Comparison of ENCODE assay signal across 26 cellular contexts in the genomic region with DNA sequence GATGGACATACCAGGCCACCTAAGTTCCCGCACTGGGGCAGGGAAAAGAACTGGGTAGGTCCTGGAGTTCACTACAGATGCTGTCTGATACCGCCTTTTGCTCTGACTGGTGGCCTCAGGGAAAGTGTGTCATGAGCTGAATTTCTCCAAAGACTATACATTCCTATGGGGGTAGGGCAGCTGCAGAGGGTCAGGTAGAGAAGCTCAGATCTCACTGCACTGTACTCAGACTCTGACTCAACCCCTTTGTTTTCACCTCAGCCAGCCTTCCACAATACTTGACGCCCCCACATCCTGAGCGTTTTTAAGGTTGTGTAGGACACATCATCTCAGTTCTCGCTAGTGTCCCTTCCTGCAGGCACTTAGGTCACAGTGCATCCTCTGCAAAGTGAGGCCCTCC. TPM values are rescaled to one million over a fixed set of nuclear protein-coding genes. Genes with fewer than 3 reads are reported as not detected.
DNase-seq lines count a peak whose midpoint lies in the region; ATAC-seq and TF ChIP-seq lines count a peak whose summit lies in the region.
"Had no signal": no experiment of that assay in that cellular context is flagged by ENCODE, and none has a peak within 500 bp of the region (broad histone marks: within the 10 kb centered on the region; RNA-seq: fewer than 3 reads in every experiment).

No MANE protein-coding gene starts in this region.

- no peak overlapping the region for H3K27ac ChIP-seq in lower lobe of right lung
- H3K27ac ChIP-seq: ascending aorta, KMS-11, pancreas, sigmoid colon, SJSA1, suprapubic skin had no signal

- DNase-seq in EH (ENCODE audit: low read depth), result peak; percentile 21
- DNase-seq in ELR (ENCODE audit: low read depth), result peak; percentile 86
- peak; percentile 96 for DNase-seq in islet precursor cell
- no peak for DNase-seq in lower lobe of right lung
- DNase-seq in globus pallidus (ENCODE audit: low spot score), result no peak
- DNase-seq: activated CD4-positive, alpha-beta T cell treated with anti-CD3 and anti-CD28 coated beads, Interleukin-2, amount 10 ng/mL, durations not matched to agents 7 days and 5 days; erythroblast; GF-D8; naive B cell; NCI-H1092 treated with DMSO at 0.1 percent for 48 hours; NCI-H2107; NCI-H69; pancreas; sigmoid colon; stimulated activated CD4-positive, alpha-beta T cell treated with anti-CD3 and anti-CD28 coated beads, Interleukin-2, amount 100 ng/mL, for 48 hours; T-helper 9 cell had no signal

- no peaks in the 10 kb centered on the region for H3K27me3 ChIP-seq in lower lobe of right lung (ENCODE audit: low read depth)
- H3K27me3 ChIP-seq: ascending aorta, pancreas, sigmoid colon, SJSA1, suprapubic skin had no signal

- no peak overlapping the region for H3K4me3 ChIP-seq in lower lobe of right lung
- H3K4me3 ChIP-seq: ascending aorta, GM23338, lung, pancreas, sigmoid colon, SJSA1, suprapubic skin had no signal

- no peaks in the 10 kb centered on the region for H3K9me3 ChIP-seq in lower lobe of right lung
- H3K9me3 ChIP-seq: ascending aorta, Caco-2, pancreas, sigmoid colon, SJSA1, suprapubic skin had no signal

- peaks cover 41% of the 10 kb centered on the region for H3K36me3 ChIP-seq in lower lobe of right lung
- H3K36me3 ChIP-seq: SJSA1 had no signal

- H3K4me3 Mint-ChIP-seq in activated T-helper 17 cell treated with anti-CD3 and anti-CD28 coated beads, Interleukin-2, amount 50 U/mL, for 72 hours, result no peak overlapping the region
- H3K4me3 Mint-ChIP-seq: activated CD4-positive, alpha-beta T cell treated with anti-CD3 and anti-CD28 coated beads, Interleukin-2, amount 10 ng/mL, durations not matched to agents 7 days and 5 days; B cell; GM23338; naive B cell had no signal

- ATAC-seq in activated T-helper 17 cell treated with anti-CD3 and anti-CD28 coated beads, Interleukin-2, amount 50 U/mL, for 72 hours (replicated peaks), result peak; percentile 98
- no peak for ATAC-seq in lower lobe of right lung
- no peak for ATAC-seq in GM21447 (IDR thresholded peaks at IDR 0.05; ENCODE audit: unreplicated experiment)
- ATAC-seq: GM23338, pancreas had no signal

- TF ChIP-seq CTCF in lower lobe of right lung (IDR thresholded peaks at IDR 0.05), result no peak

- intact Hi-C loops in lower lobe of right lung (cut with DNase I), result no loop called here

- no peak overlapping the region for H3K27ac Mint-ChIP-seq in activated T-helper 17 cell treated with anti-CD3 and anti-CD28 coated beads, Interleukin-2, amount 50 U/mL, for 72 hours
- H3K27ac Mint-ChIP-seq: activated CD4-positive, alpha-beta T cell treated with anti-CD3 and anti-CD28 coated beads, Interleukin-2, amount 10 ng/mL, durations not matched to agents 7 days and 5 days; B cell; GM23338; naive B cell had no signal

- H3K36me3 Mint-ChIP-seq in activated T-helper 17 cell treated with anti-CD3 and anti-CD28 coated beads, Interleukin-2, amount 50 U/mL, for 72 hours (ENCODE audit: low read depth), result peaks cover 72% of the 10 kb centered on the region

- no peaks in the 10 kb centered on the region for H3K27me3 Mint-ChIP-seq in activated T-helper 17 cell treated with anti-CD3 and anti-CD28 coated beads, Interleukin-2, amount 50 U/mL, for 72 hours
- H3K27me3 Mint-ChIP-seq: activated CD4-positive, alpha-beta T cell treated with anti-CD3 and anti-CD28 coated beads, Interleukin-2, amount 10 ng/mL, durations not matched to agents 7 days and 5 days; B cell; naive B cell had no signal

- no peaks in the 10 kb centered on the region for H3K4me1 ChIP-seq in lower lobe of right lung
- H3K4me1 ChIP-seq: ascending aorta, Caco-2, pancreas, sigmoid colon, SJSA1, suprapubic skin had no signal

- H3K4me1 Mint-ChIP-seq in activated T-helper 17 cell treated with anti-CD3 and anti-CD28 coated beads, Interleukin-2, amount 50 U/mL, for 72 hours, result no peaks in the 10 kb centered on the region
- H3K4me1 Mint-ChIP-seq: activated CD4-positive, alpha-beta T cell treated with anti-CD3 and anti-CD28 coated beads, Interleukin-2, amount 10 ng/mL, durations not matched to agents 7 days and 5 days; B cell; GM23338; naive B cell had no signal

- H3K9me3 Mint-ChIP-seq in activated T-helper 17 cell treated with anti-CD3 and anti-CD28 coated beads, Interleukin-2, amount 50 U/mL, for 72 hours, result no peaks in the 10 kb centered on the region
- H3K9me3 Mint-ChIP-seq: activated CD4-positive, alpha-beta T cell treated with anti-CD3 and anti-CD28 coated beads, Interleukin-2, amount 10 ng/mL, durations not matched to agents 7 days and 5 days; GM23338 had no signal

RNA-seq across cellular contexts. Expression of gene GATB, which starts 7.8 kb away (rescaled TPM):
- total RNA-seq in activated T-helper 17 cell treated with anti-CD3 and anti-CD28 coated beads, Interleukin-2, amount 50 U/mL, for 72 hours, result 10 to 100 TPM; 19.1 to 24.1 TPM
- total RNA-seq in lower lobe of right lung, result 14.2 TPM

Comparison
In these comparisons a context has a peak if more than half of its experiments do, and no peak if none do; other contexts are left out.
1. DNase-seq: peak in EH (single experiment), ELR (single experiment) and islet precursor cell (single experiment); none in lower lobe of right lung (single experiment) and globus pallidus (single experiment).